In genomic region chr9:100595391-100596199, GRCh38 we compare ENCODE assay signal across 1 cellular context.
TF ChIP-seq lines count a peak whose summit lies in the region.

No MANE protein-coding gene starts in this region.

TF ChIP-seq in HepG2, 621 proteins besides CTCF, POLR2A, EP300 and RAD21 (continued from another document and continues in another):
- TF ChIP-seq ZBTB37 (CRISPR knock-in tag; IDR thresholded peaks at IDR 0.05) (no peak), ATF7 (IDR thresholded peaks at IDR 0.05) (no peak), ATF7 (CRISPR knock-in tag; IDR thresholded peaks at IDR 0.05) (no peak), GATAD2A (CRISPR knock-in tag; IDR thresholded peaks at IDR 0.05) (0 out of 2 replicates have a peak, but pooled peaks have one; percentile 12), ZBTB42 (CRISPR knock-in tag; IDR thresholded peaks at IDR 0.05) (no peak), MIXL1 (CRISPR knock-in tag; IDR thresholded peaks at IDR 0.05) (peak; percentile 71), RFXAP (CRISPR knock-in tag; IDR thresholded peaks at IDR 0.05; ENCODE audit: borderline replicate concordance) (no peak), ETV5 (CRISPR knock-in tag; IDR thresholded peaks at IDR 0.05; ENCODE audit: borderline replicate concordance) (peak; percentile 66; the same call in 1 of the 2 replicates), SMC3 (IDR thresholded peaks at IDR 0.05; ENCODE audit: low read length) (peak; percentile 88), DNMT3B (CRISPR knock-in tag; conservative IDR thresholded peaks at IDR 0.05) (no peak), SRSF4 (IDR thresholded peaks at IDR 0.05; ENCODE audit: low read depth, low read length, poor library complexity, severe bottlenecking) (no peak), ZNF691 (CRISPR knock-in tag; IDR thresholded peaks at IDR 0.05; ENCODE audit: borderline replicate concordance, low read depth) (no peak), NFRKB (IDR thresholded peaks at IDR 0.05) (no peak), ZNF329 (CRISPR knock-in tag; IDR thresholded peaks at IDR 0.05; ENCODE audit: low read depth) (no peak), CSRNP2 (CRISPR knock-in tag; conservative IDR thresholded peaks at IDR 0.05; ENCODE audit: low read depth) (no peak), HNRNPUL1 (IDR thresholded peaks at IDR 0.05; ENCODE audit: low read depth, low read length) (no peak), SAP130 (CRISPR knock-in tag; IDR thresholded peaks at IDR 0.05; ENCODE audit: low read depth) (0 out of 2 replicates have a peak, but pooled peaks have one; percentile 22), PRDM10 (CRISPR knock-in tag; IDR thresholded peaks at IDR 0.05; ENCODE audit: low read depth) (no peak), JARID2 (CRISPR knock-in tag; IDR thresholded peaks at IDR 0.05; ENCODE audit: insufficient replicate concordance) (peak; percentile 66), ZNF784 (CRISPR knock-in tag; IDR thresholded peaks at IDR 0.05; ENCODE audit: borderline replicate concordance) (no peak), ZFP62 (CRISPR knock-in tag; IDR thresholded peaks at IDR 0.05) (no peak), ZGPAT (CRISPR knock-in tag; IDR thresholded peaks at IDR 0.05) (no peak), KLF16 (CRISPR knock-in tag; IDR thresholded peaks at IDR 0.05) (no peak), ZNF772 (CRISPR knock-in tag; IDR thresholded peaks at IDR 0.05) (no peak), ZBTB25 (CRISPR knock-in tag; IDR thresholded peaks at IDR 0.05) (no peak), NR2F1 (CRISPR knock-in tag; IDR thresholded peaks at IDR 0.05) (no peak), ZNF569 (CRISPR knock-in tag; IDR thresholded peaks at IDR 0.05; ENCODE audit: borderline replicate concordance) (no peak), PREB (CRISPR knock-in tag; IDR thresholded peaks at IDR 0.05) (no peak), ZBTB40 (IDR thresholded peaks at IDR 0.05) (no peak), ZBTB40 (CRISPR knock-in tag; IDR thresholded peaks at IDR 0.05) (no peak), STAG1 (CRISPR knock-in tag; IDR thresholded peaks at IDR 0.05) (peak; percentile 94), MTA3 (CRISPR knock-in tag; IDR thresholded peaks at IDR 0.05) (no peak), TERF1 (CRISPR knock-in tag; IDR thresholded peaks at IDR 0.05) (no peak), ZFY (CRISPR knock-in tag; IDR thresholded peaks at IDR 0.05) (no peak), TARDBP (CRISPR knock-in tag; IDR thresholded peaks at IDR 0.05) (no peak), HNRNPH1 (optimal IDR thresholded peaks at IDR 0.05; ENCODE audit: low read depth, low read length) (no peak), POGZ (CRISPR knock-in tag; IDR thresholded peaks at IDR 0.05) (no peak), ZNF766 (CRISPR knock-in tag; IDR thresholded peaks at IDR 0.05; ENCODE audit: borderline replicate concordance) (no peak), SKI (IDR thresholded peaks at IDR 0.05; ENCODE audit: partially characterized antibody) (no peak)
